14 cellular contexts compared by ENCODE assay signal in genomic region chr7:44448922-44449321, GRCh38. TPM values are rescaled to one million over a fixed set of nuclear protein-coding genes. Genes with fewer than 3 reads are reported as not detected.
A peak's percentile ranks its signal among the peaks of the same experiment; 100 is the strongest.
DNase-seq lines count a peak whose midpoint lies in the region; ATAC-seq, FAIRE-seq and TF ChIP-seq lines count a peak whose summit lies in the region.
"Had no signal": no experiment of that assay in that cellular context is flagged by ENCODE, and none has a peak within 500 bp of the region (broad histone marks: within the 10 kb centered on the region; RNA-seq: fewer than 3 reads in every experiment).

No MANE protein-coding gene starts in this region.

- H3K9ac ChIP-seq in GM23248 = peak overlapping the region; percentile 43
- no peak overlapping the region for H3K9ac ChIP-seq in GM12878 (ENCODE audit: control insufficient read depth, insufficient read depth, low read length)

- no peak overlapping the region for H2AFZ ChIP-seq in GM23248
- no peak overlapping the region for H2AFZ ChIP-seq in GM12878 (ENCODE audit: control insufficient read depth, low read depth, low read length)
- H2AFZ ChIP-seq in osteoblast (ENCODE audit: low read length) = no peak overlapping the region

- H3K4me1 Mint-ChIP-seq in activated CD4-positive, alpha-beta T cell treated with anti-CD3 and anti-CD28 coated beads for 36 hours = peaks cover 43% of the 10 kb centered on the region

- H3K27ac ChIP-seq in GM23248 = peak overlapping the region; percentile 75
- H3K27ac ChIP-seq in GM12878 (ENCODE audit: control insufficient read depth, insufficient read depth) = 0 out of 2 replicates have a peak overlapping the region, but pooled peaks have one; percentile 5
- peak overlapping the region; percentile 52 for H3K27ac ChIP-seq in osteoblast (ENCODE audit: low read depth, low read length)

- H3K36me3 Mint-ChIP-seq in activated CD4-positive, alpha-beta T cell treated with anti-CD3 and anti-CD28 coated beads for 36 hours (ENCODE audit: low read depth) = peaks cover 57% of the 10 kb centered on the region

- no TSS peak for BruUV-seq in GM12878 (replicated peaks; lab: Mats Ljungman, UMichigan)

- WGBS in GM23248 (ENCODE audit: low coverage in 1 of 2, low lambda C conversion rate in 2 of 2, missing lambda C conversion rate in 2 of 2), 2 experiments = 36 to 37% methylated on average over 4 of the region's 4 CpGs
- 37% methylated on average over 4 of the region's 4 CpGs for WGBS in GM12878 (ENCODE audit: insufficient coverage, insufficient replicate concordance, low lambda C conversion rate, missing lambda C conversion rate)

- H3K27me3 ChIP-seq in GM23248 (replicated peaks; ENCODE audit: insufficient read depth) (no peaks in the 10 kb centered on the region), GM12878 (replicated peaks in 1 of 2; ENCODE audit: control insufficient read depth in 2 of 2, insufficient read depth in 2 of 2, low read length in 1 of 2) (no peaks in the 10 kb centered on the region), osteoblast (ENCODE audit: insufficient read depth, low read length) (no peaks in the 10 kb centered on the region)

- H3K9me3 Mint-ChIP-seq in activated CD4-positive, alpha-beta T cell treated with anti-CD3 and anti-CD28 coated beads for 36 hours (ENCODE audit: low read depth) = no peaks in the 10 kb centered on the region
- H3K9me3 Mint-ChIP-seq: nephron had no signal

- CTCF ChIA-PET in activated CD4-positive, alpha-beta T cell treated with anti-CD3 and anti-CD28 coated beads for 36 hours (lab: Charles Lee) = no interaction called here
- CTCF ChIA-PET in GM12878 (lab: Yijun Ruan, JAX) = interaction anchor here (0.6 to 1.4 kb wide), 4 partner anchors 13 to 415 kb away, joined by 3 to 8 read pairs (median 4); no protein-coding TSS in a partner anchor

- H3F3A ChIP-seq in GM23248 (ENCODE audit: insufficient read depth) = peaks cover 20% of the 10 kb centered on the region

- no peaks in the 10 kb centered on the region for H4K20me1 ChIP-seq in GM23248 (ENCODE audit: insufficient read depth)
- H4K20me1 ChIP-seq in GM12878 (ENCODE audit: control insufficient read depth, insufficient read depth) = no peaks in the 10 kb centered on the region
- peaks cover 29% of the 10 kb centered on the region for H4K20me1 ChIP-seq in osteoblast (ENCODE audit: insufficient read depth, low read length)

- H3K4me1 ChIP-seq in GM23248 (ENCODE audit: insufficient read depth) (peaks cover 23% of the 10 kb centered on the region), GM12878 (ENCODE audit: control insufficient read depth, insufficient read depth, low read length) (no peaks in the 10 kb centered on the region), osteoblast (ENCODE audit: insufficient read depth, low read length) (peaks cover 10% of the 10 kb centered on the region)

- no peaks in the 10 kb centered on the region for H3K9me2 ChIP-seq in GM23248 (ENCODE audit: insufficient read depth)

- H3K4me3 Mint-ChIP-seq in activated CD4-positive, alpha-beta T cell treated with anti-CD3 and anti-CD28 coated beads for 36 hours = no peak overlapping the region
- H3K4me3 Mint-ChIP-seq: nephron had no signal

- no peak for TF ChIP-seq RAD21 in GM12878 (IDR thresholded peaks at IDR 0.05; ENCODE audit: insufficient read depth, low read depth, low read length)

- H3K9me3 ChIP-seq in GM23248 (ENCODE audit: low read depth) (no peaks in the 10 kb centered on the region), GM12878 (replicated peaks; ENCODE audit: control insufficient read depth, insufficient read depth, low read length) (no peaks in the 10 kb centered on the region; the same call in 2 of the 3 replicates), osteoblast (ENCODE audit: low read depth, low read length) (no peaks in the 10 kb centered on the region)

- RAD21 ChIA-PET in GM12878 (lab: Charles Lee; ENCODE audit: unreplicated experiment) = no interaction called here

- peak overlapping the region; percentile 16 for H3K27ac Mint-ChIP-seq in activated CD4-positive, alpha-beta T cell treated with anti-CD3 and anti-CD28 coated beads for 36 hours
- H3K27ac Mint-ChIP-seq: nephron had no signal

- H3K4me2 ChIP-seq in GM23248 (ENCODE audit: unreplicated experiment) (peak overlapping the region; percentile 39), GM12878 (ENCODE audit: control insufficient read depth, insufficient read depth) (no peak overlapping the region), osteoblast (ENCODE audit: insufficient read depth, low read length) (peak overlapping the region; percentile 18)

- TF ChIP-seq CTCF in GM12878 (IDR thresholded peaks at IDR 0.05 in 2 of 3, conservative IDR thresholded peaks at IDR 0.05 in 1 of 3; ENCODE audit: control insufficient read depth in 2 of 3, extremely low read depth in 1 of 3, insufficient read depth in 1 of 3, low read depth in 3 of 3, low read length in 3 of 3) (no peak), osteoblast (IDR thresholded peaks at IDR 0.05; ENCODE audit: extremely low read depth, low read depth, low read length) (no peak)

- H3K4me3 ChIP-seq in GM23248 = peak overlapping the region; percentile 16; the same call in 1 of the 2 replicates
- H3K4me3 ChIP-seq in GM12878 = no peak overlapping the region
- no peak overlapping the region for H3K4me3 ChIP-seq in osteoblast (ENCODE audit: insufficient read depth, low read length)

- SMC1A ChIA-PET in GM12878 (lab: Charles Lee; ENCODE audit: uncharacterized antibody, unreplicated experiment) = no interaction called here

- H3K27me3 Mint-ChIP-seq in activated CD4-positive, alpha-beta T cell treated with anti-CD3 and anti-CD28 coated beads for 36 hours = no peaks in the 10 kb centered on the region

- H3K36me3 ChIP-seq in GM23248 (ENCODE audit: low read depth) (no peaks in the 10 kb centered on the region), GM12878 (ENCODE audit: control insufficient read depth in 2 of 2, insufficient read depth in 2 of 2, low read length in 1 of 2) (peaks cover 0 to 8% of the 10 kb centered on the region in 2 experiments), osteoblast (ENCODE audit: insufficient read depth, low read length) (no peaks in the 10 kb centered on the region)

- FAIRE-seq in GM12878 (lab: Jason Lieb, UNC) = no peak
- FAIRE-seq: bronchial epithelial cell had no signal

- in situ Hi-C loops in GM23248 (cut with MboI) (no loop called here), GM12878 (cut with MboI) (no loop called here)

- peak; percentile 9 for ATAC-seq in activated CD4-positive, alpha-beta T cell treated with anti-CD3 and anti-CD28 coated beads for 36 hours
- no peak for ATAC-seq in GM12878
- ATAC-seq in left lobe of liver = no peak
- ATAC-seq: stimulated activated naive CD8-positive, alpha-beta T cell treated with anti-CD3 and anti-CD28 coated beads, Interleukin-15, Interleukin-2, amounts not matched to agents 100 U/mL and 50 U/mL, for 24 hours had no signal

- DNase-seq in activated CD4-positive, alpha-beta T cell treated with anti-CD3 and anti-CD28 coated beads for 36 hours = no peak
- DNase-seq in activated CD4-positive, alpha-beta T cell treated with anti-CD3 and anti-CD28 coated beads for 4 hours = no peak
- DNase-seq in GM23248 = peak; percentile 61
- DNase-seq in GM12878 (ENCODE audit: low read depth, low spot score) = no peak
- no peak for DNase-seq in osteoblast (ENCODE audit: insufficient read length, low spot score, missing footprints)
- DNase-seq in NCI-H69 (lab: John Stamatoyannopoulos, UW) = no peak
- DNase-seq in putamen (ENCODE audit: low spot score) = no peak
- no peak for DNase-seq in left lobe of liver (ENCODE audit: low spot score)
- DNase-seq: activated gamma-delta T cell treated with Interleukin-2 at 50 U/mL for 16 hours; DMS79 treated with DMSO at 0.1 percent for 48 hours; NCI-H226; stimulated activated naive CD8-positive, alpha-beta T cell treated with anti-CD3 and anti-CD28 coated beads, Interleukin-15, Interleukin-2, amounts not matched to agents 100 U/mL and 50 U/mL, for 24 hours had no signal

- intact Hi-C loops in activated CD4-positive, alpha-beta T cell treated with anti-CD3 and anti-CD28 coated beads for 36 hours (cut with DNase I, micrococcal nuclease) = no loop called here
- intact Hi-C loops in GM12878 (cut with micrococcal nuclease; ENCODE audit: unreplicated experiment) = no loop called here

- POLR2A ChIA-PET in activated CD4-positive, alpha-beta T cell treated with anti-CD3 and anti-CD28 coated beads for 36 hours (lab: Charles Lee) = interaction anchor here (1.2 kb wide), 1 partner anchor 12 kb away, joined by 4 read pairs; no protein-coding TSS in a partner anchor
- POLR2A ChIA-PET in GM12878 (lab: Charles Lee) = no interaction called here

- H3K79me2 ChIP-seq in GM23248 (ENCODE audit: insufficient read depth) = peaks cover 96% of the 10 kb centered on the region
- peaks cover 19% of the 10 kb centered on the region for H3K79me2 ChIP-seq in GM12878 (ENCODE audit: control insufficient read depth, insufficient read depth, low read length)
- peaks cover 87% of the 10 kb centered on the region for H3K79me2 ChIP-seq in osteoblast (ENCODE audit: insufficient read depth, low read length)

- TF ChIP-seq EP300 in GM12878 (IDR thresholded peaks at IDR 0.05; ENCODE audit: borderline replicate concordance in 1 of 2, control insufficient read depth in 1 of 2, low read depth in 2 of 2, low read length in 2 of 2) = no peak

- no peak for TF ChIP-seq POLR2A in GM12878 (IDR thresholded peaks at IDR 0.05; ENCODE audit: low read depth, low read length)

RNA-seq across cellular contexts. Expression of gene NUDCD3, which starts 41.5 kb away (rescaled TPM):
- 10 to 100 TPM; 70.3 to 77.6 TPM for total RNA-seq in activated CD4-positive, alpha-beta T cell treated with anti-CD3 and anti-CD28 coated beads for 36 hours
- 49.2 and 56.7 TPM in 2 replicates for total RNA-seq in GM23248 (2014; rRNA removed; shearing (Covaris generic))
- polyA plus RNA-seq in GM23248 (2016; fragmentation: Nextera tagmentation; extraction: Ambion mirVana) (79.1 and 82.4 TPM in 2 replicates), GM12878 (2011; rRNA removed) (46.6 and 54.4 TPM in 2 replicates), GM12878 (2014; fragmentation: Illumina TruSeq; extraction: Trizol) (42.9 and 49.8 TPM in 2 replicates), GM12878 (2014; fragmentation: Nextera tagmentation; extraction: Ambion mirVana) (10 to 100 TPM; 25.0 to 30.7 TPM), GM12878 (2014; rRNA removed) (43.1 and 47.0 TPM in 2 replicates), GM12878 (2016; fragmentation: Nextera tagmentation; extraction: Ambion mirVana) (10 to 100 TPM; 75.2 to 77.4 TPM)
- total RNA-seq in GM12878 (2013; cell fraction: nucleolus; rRNA removed) = 53.2 and 61.8 TPM in 2 replicates
- total RNA-seq in GM12878 (2014; rRNA removed) (41.1 and 53.0 TPM in 2 replicates), GM12878 (2014; rRNA removed; fragmentation: Illumina TruSeq; extraction: Trizol) (29.1 and 35.4 TPM in 2 replicates), GM12878 (2021) (89.8 and 92.3 TPM in 2 replicates), osteoblast (44.2 and 54.3 TPM in 2 replicates), left lobe of liver (47.1 TPM)
- 18.3 TPM for polyA plus RNA-seq in GM12878 (2011; ENCODE audit: low read depth)
- polyA plus RNA-seq in GM12878 (2011; cell fraction: cytosol; rRNA removed) = 68.6 and 84.4 TPM in 2 replicates
- polyA plus RNA-seq in GM12878 (2011; cell fraction: nucleus; rRNA removed) = 88.9 and 94.6 TPM in 2 replicates
- 33.3 and 42.2 TPM in 2 replicates for polyA plus RNA-seq in GM12878 (2012)
- polyA minus RNA-seq in GM12878 (2011; rRNA and poly(A)+ RNA removed) = 105 and 108 TPM in 2 replicates
- polyA minus RNA-seq in GM12878 (2011; cell fraction: cytosol; rRNA and poly(A)+ RNA removed) = 25.3 and 27.0 TPM in 2 replicates
- 26.2 and 44.8 TPM in 2 replicates for polyA minus RNA-seq in GM12878 (2011; cell fraction: nucleus; rRNA and poly(A)+ RNA removed)

Comparison
In these comparisons a context has a peak if more than half of its experiments do, and no peak if none do; other contexts are left out.
1. H3K27ac ChIP-seq: peak in every context shown above with its lines; median percentile 75 in GM23248; 52 in osteoblast; 5 in GM12878.